7 cellular contexts compared by ENCODE assay signal in genomic region chr5:103151156-103151555, GRCh38.
"Had no signal": no experiment of that assay in that cellular context is flagged by ENCODE, and none has a peak within 500 bp of the region (broad histone marks: within the 10 kb centered on the region; RNA-seq: fewer than 3 reads in every experiment).

No MANE protein-coding gene starts in this region.

- H3K4me3 ChIP-seq: GM23338, HAP-1 had no signal

- ATAC-seq: GM23338, HCT116 had no signal

- H3K4me2 ChIP-seq: GM23338 had no signal

- H2AFZ ChIP-seq: GM23338 had no signal

- H3K27ac ChIP-seq: HL-60 had no signal

- H3K9me3 ChIP-seq: HAP-1 had no signal

- H3K4me1 ChIP-seq: HAP-1 had no signal

- DNase-seq: H7, HFFc6, KG1 had no signal
